Comparison of ENCODE assay signal across 33 cellular contexts in the genomic region with DNA sequence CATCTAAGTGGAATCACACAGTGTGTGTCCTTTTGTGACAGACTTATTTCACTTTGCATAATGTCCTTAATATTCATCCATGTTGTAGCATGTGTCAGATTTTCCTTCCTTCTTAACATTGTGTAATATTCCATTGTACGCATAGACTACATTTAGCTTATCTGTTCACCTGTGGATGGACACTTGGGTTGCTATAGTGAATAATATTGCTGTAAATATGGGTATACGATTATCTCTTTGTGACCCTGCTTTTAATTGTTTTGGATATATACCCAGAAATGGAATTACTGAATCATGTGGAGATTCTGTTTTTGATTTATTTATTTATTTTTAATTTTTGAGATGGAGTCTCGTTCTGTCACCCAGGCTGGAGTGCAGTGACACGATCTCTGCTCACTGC.
DNase-seq lines count a peak whose midpoint lies in the region; ATAC-seq and TF ChIP-seq lines count a peak whose summit lies in the region.
"Had no signal": no experiment of that assay in that cellular context is flagged by ENCODE, and none has a peak within 500 bp of the region (broad histone marks: within the 10 kb centered on the region; RNA-seq: fewer than 3 reads in every experiment).

No MANE protein-coding gene starts in this region.

- H3K27me3 Mint-ChIP-seq in CD8-positive, alpha-beta T cell (ENCODE audit: low read depth) = no peaks in the 10 kb centered on the region
- no peaks in the 10 kb centered on the region for H3K27me3 Mint-ChIP-seq in T-helper 17 cell
- no peaks in the 10 kb centered on the region for H3K27me3 Mint-ChIP-seq in mesothelial cell of epicardium (ENCODE audit: low read depth)
- H3K27me3 Mint-ChIP-seq: B cell; brain; naive thymus-derived CD8-positive, alpha-beta T cell had no signal

- CTCF ChIA-PET in CD8-positive, alpha-beta T cell (lab: Charles Lee) = interaction anchor here (1.1 to 2.2 kb wide), 2 partner anchors 11 to 56 kb away, joined by 3 to 7 read pairs; no protein-coding TSS in a partner anchor

- no peak overlapping the region for H3K4me3 Mint-ChIP-seq in CD8-positive, alpha-beta T cell
- H3K4me3 Mint-ChIP-seq in T-helper 17 cell = peak overlapping the region; percentile 39
- no peak overlapping the region for H3K4me3 Mint-ChIP-seq in mesothelial cell of epicardium
- H3K4me3 Mint-ChIP-seq: B cell; brain; naive thymus-derived CD8-positive, alpha-beta T cell had no signal

- ATAC-seq in CD8-positive, alpha-beta T cell = no peak
- ATAC-seq in T-helper 17 cell = no peak
- ATAC-seq: left ventricle myocardium superior; naive thymus-derived CD8-positive, alpha-beta T cell had no signal

- peak; percentile 39 for DNase-seq in activated CD8-positive, alpha-beta memory T cell treated with anti-CD3 and anti-CD28 coated beads, Interleukin-2, amount 50 U/mL, for 48 hours
- no peak for DNase-seq in activated CD8-positive, alpha-beta memory T cell treated with anti-CD3 and anti-CD28 coated beads for 24 hours
- no peak for DNase-seq in CD8-positive, alpha-beta T cell
- DNase-seq in T-helper 17 cell (no peak), mesothelial cell of epicardium (ENCODE audit: low spot score in 2 of 2, unreplicated experiment in 2 of 2) (no peak), putamen (ENCODE audit: low spot score) (no peak)
- no peak for DNase-seq in activated CD4-positive, CD25-positive, alpha-beta regulatory T cell treated with anti-CD3 and anti-CD28 coated beads, Interleukin-2, amount 50 U/mL, for 72 hours
- DNase-seq: ACHN; activated CD4-positive, alpha-beta T cell treated with anti-CD3 and anti-CD28 coated beads for 48 hours; activated gamma-delta T cell; amniotic stem cell; Caco-2; cerebellar nuclear complex; DMS53; dorsolateral prefrontal cortex; foreskin fibroblast; head of caudate nucleus; left ventricle myocardium superior; naive thymus-derived CD8-positive, alpha-beta T cell; NCI-H1048; NCI-H1694; NCI-H446 treated with DMSO at 0.1 percent for 48 hours; NCI-H774; occipital lobe; Peyer's patch; SHP77; stimulated activated CD4-positive, alpha-beta T cell treated with anti-CD3 and anti-CD28 coated beads, Interleukin-4, amount 100 ng/mL, for 24 hours; T1000 had no signal

- H3K27ac ChIP-seq in CD8-positive, alpha-beta T cell (ENCODE audit: low read depth, low read length) = no peak overlapping the region
- H3K27ac ChIP-seq: dorsolateral prefrontal cortex, esophagus muscularis mucosa, Peyer's patch, VCaP had no signal

- H3K4me1 Mint-ChIP-seq in CD8-positive, alpha-beta T cell (ENCODE audit: low read depth) = peaks cover 41% of the 10 kb centered on the region
- H3K4me1 Mint-ChIP-seq in T-helper 17 cell (peaks cover 37% of the 10 kb centered on the region), mesothelial cell of epicardium (peaks cover 50% of the 10 kb centered on the region)

- no peaks in the 10 kb centered on the region for H3K27me3 ChIP-seq in CD8-positive, alpha-beta T cell (ENCODE audit: insufficient read depth, low read length)
- H3K27me3 ChIP-seq: esophagus muscularis mucosa, Peyer's patch, tibial nerve had no signal

- H3K9me3 ChIP-seq in CD8-positive, alpha-beta T cell (ENCODE audit: low read length) = no peaks in the 10 kb centered on the region
- no peaks in the 10 kb centered on the region for H3K9me3 ChIP-seq in T-helper 17 cell (ENCODE audit: control insufficient read depth, low read length, poor library complexity, severe bottlenecking)
- H3K9me3 ChIP-seq: Caco-2, esophagus muscularis mucosa, Peyer's patch, tibial nerve had no signal

- no peaks in the 10 kb centered on the region for H3K36me3 ChIP-seq in CD8-positive, alpha-beta T cell (ENCODE audit: insufficient read depth, low read length)
- H3K36me3 ChIP-seq: esophagus muscularis mucosa, Peyer's patch, tibial nerve had no signal

- peak overlapping the region; percentile 34 for H3K27ac Mint-ChIP-seq in CD8-positive, alpha-beta T cell
- no peak overlapping the region for H3K27ac Mint-ChIP-seq in T-helper 17 cell
- peak overlapping the region; percentile 32 for H3K27ac Mint-ChIP-seq in mesothelial cell of epicardium
- H3K27ac Mint-ChIP-seq: B cell had no signal

- intact Hi-C loops in CD8-positive, alpha-beta T cell (cut with DNase I, micrococcal nuclease) = loop anchor here (5.0 kb wide), 4 partner anchors 41 to 369 kb away; no protein-coding TSS in a partner anchor

- POLR2A ChIA-PET in CD8-positive, alpha-beta T cell (lab: Charles Lee) = interaction anchor here (0.7 kb wide), 2 partner anchors 47 to 144 kb away, joined by 3 read pairs; no protein-coding TSS in a partner anchor

- TF ChIP-seq CTCF in CD8-positive, alpha-beta T cell (IDR thresholded peaks at IDR 0.05) = no peak
- TF ChIP-seq CTCF in mesothelial cell of epicardium (IDR thresholded peaks at IDR 0.05; ENCODE audit: unreplicated experiment) = no peak

- no peak overlapping the region for H3K4me3 ChIP-seq in CD8-positive, alpha-beta T cell (ENCODE audit: low read depth, low read length)
- H3K4me3 ChIP-seq: dorsolateral prefrontal cortex, esophagus muscularis mucosa, Peyer's patch, tibial nerve had no signal

- H3K36me3 Mint-ChIP-seq in CD8-positive, alpha-beta T cell = no peaks in the 10 kb centered on the region
- H3K36me3 Mint-ChIP-seq in T-helper 17 cell (ENCODE audit: low read depth) (no peaks in the 10 kb centered on the region), mesothelial cell of epicardium (no peaks in the 10 kb centered on the region)

- H3K9me3 Mint-ChIP-seq in CD8-positive, alpha-beta T cell = no peaks in the 10 kb centered on the region
- peaks cover 8% of the 10 kb centered on the region for H3K9me3 Mint-ChIP-seq in mesothelial cell of epicardium
- H3K9me3 Mint-ChIP-seq: naive thymus-derived CD8-positive, alpha-beta T cell had no signal

- H3K4me1 ChIP-seq in CD8-positive, alpha-beta T cell (ENCODE audit: insufficient read depth, low read length) = peaks cover 29% of the 10 kb centered on the region
